In the genomic region with DNA sequence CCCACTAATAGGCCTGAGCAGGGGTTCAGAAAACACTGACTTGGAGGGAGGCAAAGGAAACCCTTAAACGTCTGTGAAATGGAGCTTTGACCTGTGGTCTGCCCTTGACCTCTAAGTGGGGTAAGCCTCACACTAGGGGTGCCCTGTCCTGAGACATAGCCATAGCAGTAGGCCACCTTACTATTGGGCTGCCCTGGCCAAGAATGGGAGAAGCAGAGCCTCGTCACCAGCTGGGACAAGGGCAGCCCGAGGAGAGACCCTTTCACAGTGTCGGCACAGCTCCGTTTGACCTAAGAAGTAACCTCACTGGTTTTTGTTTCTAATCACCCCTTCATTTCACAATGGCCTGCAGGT, we compare ENCODE assay signal across 1 cellular context.
A peak's percentile ranks its signal among the peaks of the same experiment; 100 is the strongest.
TF ChIP-seq lines count a peak whose summit lies in the region.

No MANE protein-coding gene starts in this region.

TF ChIP-seq in HepG2, 621 proteins besides CTCF, POLR2A, EP300 and RAD21 (continued from another document):
- no peak for TF ChIP-seq EEA1 (CRISPR knock-in tag; IDR thresholded peaks at IDR 0.05; ENCODE audit: borderline replicate concordance)
- TF ChIP-seq, protein P1, sequence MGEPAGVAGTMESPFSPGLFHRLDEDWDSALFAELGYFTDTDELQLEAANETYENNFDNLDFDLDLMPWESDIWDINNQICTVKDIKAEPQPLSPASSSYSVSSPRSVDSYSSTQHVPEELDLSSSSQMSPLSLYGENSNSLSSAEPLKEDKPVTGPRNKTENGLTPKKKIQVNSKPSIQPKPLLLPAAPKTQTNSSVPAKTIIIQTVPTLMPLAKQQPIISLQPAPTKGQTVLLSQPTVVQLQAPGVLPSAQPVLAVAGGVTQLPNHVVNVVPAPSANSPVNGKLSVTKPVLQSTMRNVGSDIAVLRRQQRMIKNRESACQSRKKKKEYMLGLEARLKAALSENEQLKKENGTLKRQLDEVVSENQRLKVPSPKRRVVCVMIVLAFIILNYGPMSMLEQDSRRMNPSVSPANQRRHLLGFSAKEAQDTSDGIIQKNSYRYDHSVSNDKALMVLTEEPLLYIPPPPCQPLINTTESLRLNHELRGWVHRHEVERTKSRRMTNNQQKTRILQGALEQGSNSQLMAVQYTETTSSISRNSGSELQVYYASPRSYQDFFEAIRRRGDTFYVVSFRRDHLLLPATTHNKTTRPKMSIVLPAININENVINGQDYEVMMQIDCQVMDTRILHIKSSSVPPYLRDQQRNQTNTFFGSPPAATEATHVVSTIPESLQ (CRISPR knock-in tag; conservative IDR thresholded peaks at IDR 0.05) = no peak
- TF ChIP-seq ZEB1 (IDR thresholded peaks at IDR 0.05; ENCODE audit: insufficient replicate concordance, low read depth) = no peak
- no peak for TF ChIP-seq KDM3A (CRISPR knock-in tag; IDR thresholded peaks at IDR 0.05; ENCODE audit: low read depth)
- peak; percentile 11; the same call in 1 of the 2 replicates for TF ChIP-seq HNF4A (CRISPR knock-in tag; IDR thresholded peaks at IDR 0.05)
- TF ChIP-seq SP4 (CRISPR knock-in tag; IDR thresholded peaks at IDR 0.05) = peak; percentile 45; the same call in 1 of the 2 replicates
- TF ChIP-seq, protein P2, sequence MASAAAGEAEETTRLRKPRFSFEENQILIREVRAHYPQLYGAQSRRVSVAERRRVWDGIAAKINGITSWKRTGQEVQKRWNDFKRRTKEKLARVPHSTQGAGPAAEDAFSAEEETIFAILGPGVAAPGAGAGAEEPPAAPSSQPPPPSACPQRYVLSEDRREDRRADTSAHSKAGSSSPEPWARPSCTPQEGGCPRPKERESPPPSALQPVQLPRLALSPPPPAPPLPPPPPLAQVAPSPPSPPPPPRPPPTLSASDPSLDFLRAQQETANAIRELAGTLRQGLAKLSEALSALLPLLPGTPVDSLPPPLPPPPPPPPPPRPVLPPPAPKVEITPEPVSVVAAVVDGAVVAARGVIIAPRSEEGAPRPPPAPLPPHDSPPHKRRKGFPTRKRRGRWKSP (CRISPR knock-in tag; IDR thresholded peaks at IDR 0.05) = no peak
- TF ChIP-seq ZBTB1 (CRISPR knock-in tag; IDR thresholded peaks at IDR 0.05; ENCODE audit: borderline replicate concordance) = no peak
- TF ChIP-seq ZNF775 (CRISPR knock-in tag; IDR thresholded peaks at IDR 0.05; ENCODE audit: borderline replicate concordance) = no peak
- no peak for TF ChIP-seq SMAD1 (CRISPR knock-in tag; IDR thresholded peaks at IDR 0.05; ENCODE audit: borderline replicate concordance, low read depth)
- TF ChIP-seq ZNF713 (CRISPR knock-in tag; IDR thresholded peaks at IDR 0.05) = no peak
- TF ChIP-seq, protein P3, sequence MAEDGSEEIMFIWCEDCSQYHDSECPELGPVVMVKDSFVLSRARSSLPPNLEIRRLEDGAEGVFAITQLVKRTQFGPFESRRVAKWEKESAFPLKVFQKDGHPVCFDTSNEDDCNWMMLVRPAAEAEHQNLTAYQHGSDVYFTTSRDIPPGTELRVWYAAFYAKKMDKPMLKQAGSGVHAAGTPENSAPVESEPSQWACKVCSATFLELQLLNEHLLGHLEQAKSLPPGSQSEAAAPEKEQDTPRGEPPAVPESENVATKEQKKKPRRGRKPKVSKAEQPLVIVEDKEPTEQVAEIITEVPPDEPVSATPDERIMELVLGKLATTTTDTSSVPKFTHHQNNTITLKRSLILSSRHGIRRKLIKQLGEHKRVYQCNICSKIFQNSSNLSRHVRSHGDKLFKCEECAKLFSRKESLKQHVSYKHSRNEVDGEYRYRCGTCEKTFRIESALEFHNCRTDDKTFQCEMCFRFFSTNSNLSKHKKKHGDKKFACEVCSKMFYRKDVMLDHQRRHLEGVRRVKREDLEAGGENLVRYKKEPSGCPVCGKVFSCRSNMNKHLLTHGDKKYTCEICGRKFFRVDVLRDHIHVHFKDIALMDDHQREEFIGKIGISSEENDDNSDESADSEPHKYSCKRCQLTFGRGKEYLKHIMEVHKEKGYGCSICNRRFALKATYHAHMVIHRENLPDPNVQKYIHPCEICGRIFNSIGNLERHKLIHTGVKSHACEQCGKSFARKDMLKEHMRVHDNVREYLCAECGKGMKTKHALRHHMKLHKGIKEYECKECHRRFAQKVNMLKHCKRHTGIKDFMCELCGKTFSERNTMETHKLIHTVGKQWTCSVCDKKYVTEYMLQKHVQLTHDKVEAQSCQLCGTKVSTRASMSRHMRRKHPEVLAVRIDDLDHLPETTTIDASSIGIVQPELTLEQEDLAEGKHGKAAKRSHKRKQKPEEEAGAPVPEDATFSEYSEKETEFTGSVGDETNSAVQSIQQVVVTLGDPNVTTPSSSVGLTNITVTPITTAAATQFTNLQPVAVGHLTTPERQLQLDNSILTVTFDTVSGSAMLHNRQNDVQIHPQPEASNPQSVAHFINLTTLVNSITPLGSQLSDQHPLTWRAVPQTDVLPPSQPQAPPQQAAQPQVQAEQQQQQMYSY (CRISPR knock-in tag; IDR thresholded peaks at IDR 0.05) = no peak
- no peak for TF ChIP-seq ZNF891 (CRISPR knock-in tag; IDR thresholded peaks at IDR 0.05)
- peak; percentile 9; the same call in 1 of the 2 replicates for TF ChIP-seq FOXK1 (CRISPR knock-in tag; IDR thresholded peaks at IDR 0.05; ENCODE audit: borderline replicate concordance, low read depth)
